Comparison of ENCODE assay signal across 16 cellular contexts in genomic region chr1:16628361-16629111, GRCh38. TPM values are rescaled to one million over a fixed set of nuclear protein-coding genes. Genes with fewer than 3 reads are reported as not detected.
DNase-seq lines count a peak whose midpoint lies in the region; ATAC-seq and TF ChIP-seq lines count a peak whose summit lies in the region.
"Had no signal": no experiment of that assay in that cellular context is flagged by ENCODE, and none has a peak within 500 bp of the region (broad histone marks: within the 10 kb centered on the region; RNA-seq: fewer than 3 reads in every experiment).

No MANE protein-coding gene starts in this region.

- POLR2A ChIA-PET in activated B cell treated with CpG ODN at 0.5 μM for 24 hours (lab: Charles Lee) = interaction anchor here (0.7 kb wide), 1 partner anchor 196 kb away, joined by 3 read pairs; no protein-coding TSS in a partner anchor

- H3K4me3 ChIP-seq in stomach = no peak overlapping the region
- H3K4me3 ChIP-seq: MG63, suprapubic skin had no signal

- H3K9me3 Mint-ChIP-seq in activated T-cell treated with anti-CD3 and anti-CD28 coated beads, Interleukin-2, amount 50 U/mL, for 4 hours = no peaks in the 10 kb centered on the region
- no peaks in the 10 kb centered on the region for H3K9me3 Mint-ChIP-seq in activated B cell treated with CpG ODN at 0.5 μM for 24 hours
- H3K9me3 Mint-ChIP-seq: activated naive CD8-positive, alpha-beta T cell treated with anti-CD3 and anti-CD28 coated beads for 36 hours had no signal

- DNase-seq in activated T-cell treated with anti-CD3 and anti-CD28 coated beads, Interleukin-2, amount 50 U/mL, for 1 hour = peak; percentile 25
- DNase-seq in activated T-cell treated with anti-CD3 and anti-CD28 coated beads, Interleukin-2, amount 50 U/mL, for 4 hours = no peak
- peak; percentile 29 for DNase-seq in activated B cell treated with CpG ODN at 0.5 μM for 24 hours
- DNase-seq in left lobe of liver (ENCODE audit: low spot score) = peak; percentile 64
- peak; percentile 31 for DNase-seq in stomach
- DNase-seq in stimulated activated CD4-positive, alpha-beta T cell treated with anti-CD3 and anti-CD28 coated beads, Interleukin-12 subunit alpha, Interleukin-12 subunit beta, amount 100 ng/mL, for 4 hours = no peak
- DNase-seq in stimulated activated CD4-positive, alpha-beta T cell treated with anti-CD3 and anti-CD28 coated beads, Interleukin-4, amount 100 ng/mL, for 24 hours = no peak
- DNase-seq: activated naive CD8-positive, alpha-beta T cell treated with anti-CD3 and anti-CD28 coated beads for 36 hours; dermis blood vessel endothelial cell; DMS79 treated with DMSO at 0.1 percent for 48 hours; MG63; NCI-H446; SHP77 treated with DMSO at 0.1 percent for 48 hours had no signal

- H3K4me1 ChIP-seq in stomach = peaks cover 10 to 15% (median 13%) of the 10 kb centered on the region in 4 donors

- peaks cover 76 to 100% (median 99%) of the 10 kb centered on the region in 4 donors for H3K36me3 ChIP-seq in stomach

- H3K27ac ChIP-seq in stomach = no peak overlapping the region
- H3K27ac ChIP-seq: suprapubic skin had no signal

- no peak for TF ChIP-seq EP300 in stomach (IDR thresholded peaks at IDR 0.05)

- H3K36me3 Mint-ChIP-seq in activated T-cell treated with anti-CD3 and anti-CD28 coated beads, Interleukin-2, amount 50 U/mL, for 4 hours (ENCODE audit: insufficient read depth) = peaks cover 29% of the 10 kb centered on the region
- H3K36me3 Mint-ChIP-seq in activated B cell treated with CpG ODN at 0.5 μM for 24 hours (ENCODE audit: low read depth) = peaks cover 61% of the 10 kb centered on the region

- no peaks in the 10 kb centered on the region for H3K27me3 ChIP-seq in stomach
- H3K27me3 ChIP-seq: MG63, suprapubic skin had no signal

- H3K4me1 Mint-ChIP-seq in activated T-cell treated with anti-CD3 and anti-CD28 coated beads, Interleukin-2, amount 50 U/mL, for 4 hours (ENCODE audit: low read depth) = no peaks in the 10 kb centered on the region
- no peaks in the 10 kb centered on the region for H3K4me1 Mint-ChIP-seq in activated B cell treated with CpG ODN at 0.5 μM for 24 hours
- H3K4me1 Mint-ChIP-seq: activated naive CD8-positive, alpha-beta T cell treated with anti-CD3 and anti-CD28 coated beads for 36 hours had no signal

- ATAC-seq in activated T-cell treated with anti-CD3 and anti-CD28 coated beads, Interleukin-2, amount 50 U/mL, for 4 hours = no peak
- ATAC-seq in activated B cell treated with CpG ODN at 0.5 μM for 24 hours (ENCODE audit: low read depth) (no peak), left lobe of liver (peak; percentile 3), HG02678 (IDR thresholded peaks at IDR 0.05; ENCODE audit: unreplicated experiment) (no peak)

- CTCF ChIA-PET in activated B cell treated with CpG ODN at 0.5 μM for 24 hours (lab: Charles Lee) = no interaction called here

- intact Hi-C loops in activated B cell treated with CpG ODN at 0.5 μM for 24 hours (cut with micrococcal nuclease) (no loop called here), stomach (cut with DNase I; ENCODE audit: low total_unique reads) (no loop called here)

- WGBS in stomach, 5 donors = 88 to 94% (median 90%) methylated on average over 19 of the region's 19 CpGs

- H3K27ac Mint-ChIP-seq in activated B cell treated with CpG ODN at 0.5 μM for 24 hours = no peak overlapping the region
- H3K27ac Mint-ChIP-seq: activated naive CD8-positive, alpha-beta T cell treated with anti-CD3 and anti-CD28 coated beads for 36 hours had no signal

- TF ChIP-seq CTCF in activated B cell treated with CpG ODN at 0.5 μM for 24 hours (IDR thresholded peaks at IDR 0.05) (no peak), stomach (IDR thresholded peaks at IDR 0.05) (no peak)

- no peaks in the 10 kb centered on the region for H3K9me3 ChIP-seq in stomach
- H3K9me3 ChIP-seq: MG63, suprapubic skin had no signal

- no peaks in the 10 kb centered on the region for H3K27me3 Mint-ChIP-seq in activated T-cell treated with anti-CD3 and anti-CD28 coated beads, Interleukin-2, amount 50 U/mL, for 4 hours (ENCODE audit: low read depth)
- H3K27me3 Mint-ChIP-seq in activated B cell treated with CpG ODN at 0.5 μM for 24 hours = no peaks in the 10 kb centered on the region
- H3K27me3 Mint-ChIP-seq: activated naive CD8-positive, alpha-beta T cell treated with anti-CD3 and anti-CD28 coated beads for 36 hours had no signal

- H3K4me3 Mint-ChIP-seq in activated T-cell treated with anti-CD3 and anti-CD28 coated beads, Interleukin-2, amount 50 U/mL, for 4 hours = no peak overlapping the region
- H3K4me3 Mint-ChIP-seq in activated B cell treated with CpG ODN at 0.5 μM for 24 hours = no peak overlapping the region
- H3K4me3 Mint-ChIP-seq: activated naive CD8-positive, alpha-beta T cell treated with anti-CD3 and anti-CD28 coated beads for 36 hours had no signal

- no peak for TF ChIP-seq POLR2A in stomach (IDR thresholded peaks at IDR 0.05)

RNA-seq across cellular contexts. Expression of gene NBPF1, which starts 15.2 kb away (rescaled TPM):
- 1 to 10 TPM; 4.9 to 8.4 (median 5.8) TPM for total RNA-seq in activated T-cell treated with anti-CD3 and anti-CD28 coated beads, Interleukin-2, amount 50 U/mL, for 4 hours
- 20.0 and 20.2 TPM in 2 replicates for total RNA-seq in activated B cell treated with CpG ODN at 0.5 μM for 24 hours
- total RNA-seq in left lobe of liver = 23.0 TPM
- total RNA-seq in stomach = 10 to 100 TPM; 19.2 to 66.6 (median 35.6) TPM
- 1 to 10 TPM; 3.3 to 8.8 (median 7.5) TPM for polyA plus RNA-seq in stomach

RNA-seq across cellular contexts. Expression of gene RNU1-3, which starts 38.2 kb away (rescaled TPM):
- total RNA-seq in activated T-cell treated with anti-CD3 and anti-CD28 coated beads, Interleukin-2, amount 50 U/mL, for 4 hours = 1,000 to 10,000 TPM; 1,321 to 1,622 (median 1,616) TPM
- total RNA-seq in activated B cell treated with CpG ODN at 0.5 μM for 24 hours (3,526 and 4,195 TPM in 2 replicates), left lobe of liver (1,159 TPM), stomach (1,000 to 10,000 TPM in 1 of 5 donors, under 1 TPM in 4; under 0.01 to 9,966 (median under 0.01) TPM)
- not detected for polyA plus RNA-seq in stomach
- polyA plus RNA-seq: AG04450 had no signal

Comparison
In these comparisons a context has a peak if more than half of its experiments do, and no peak if none do; other contexts are left out.
1. DNase-seq: peak in activated T-cell treated with anti-CD3 and anti-CD28 coated beads, Interleukin-2, amount 50 U/mL, for 1 hour (single experiment), activated B cell treated with CpG ODN at 0.5 μM for 24 hours (single experiment), left lobe of liver (single experiment) and stomach (single experiment); none in activated T-cell treated with anti-CD3 and anti-CD28 coated beads, Interleukin-2, amount 50 U/mL, for 4 hours (single experiment), stimulated activated CD4-positive, alpha-beta T cell treated with anti-CD3 and anti-CD28 coated beads, Interleukin-12 subunit alpha, Interleukin-12 subunit beta, amount 100 ng/mL, for 4 hours (single experiment) and stimulated activated CD4-positive, alpha-beta T cell treated with anti-CD3 and anti-CD28 coated beads, Interleukin-4, amount 100 ng/mL, for 24 hours (single experiment).